8 cellular contexts compared by ENCODE assay signal in genomic region chr12:6766651-6767300, GRCh38. TPM values are rescaled to one million over a fixed set of nuclear protein-coding genes. Genes with fewer than 3 reads are reported as not detected.
DNase-seq lines count a peak whose midpoint lies in the region; ATAC-seq and TF ChIP-seq lines count a peak whose summit lies in the region.

No MANE protein-coding gene starts in this region.

- H3K4me3 ChIP-seq in iPS-11a (ENCODE audit: low read depth, low read length), result peak overlapping the region; percentile 72

- H3K27me3 Mint-ChIP-seq in brain, result peaks cover 16% of the 10 kb centered on the region

- peak; percentile 58 for ATAC-seq in GM21723 (IDR thresholded peaks at IDR 0.05; ENCODE audit: unreplicated experiment)

- H3K27ac Mint-ChIP-seq in brain, result peak overlapping the region; percentile 97 to 99 (median 99)

- DNase-seq in ELF-1 (ENCODE audit: low read depth, low spot score) (peak; percentile 68), LoVo (ENCODE audit: low spot score) (peak; percentile 88), T follicular helper cell (ENCODE audit: low read depth) (peak; percentile 20), retina (peak; percentile 81), GF-D8 (lab: John Stamatoyannopoulos, UW) (no peak)

- peak; percentile 43 to 62 for TF ChIP-seq CTCF in brain (conservative IDR thresholded peaks at IDR 0.05)

- peaks cover 21% of the 10 kb centered on the region for H3K36me3 Mint-ChIP-seq in brain

- H3K4me1 Mint-ChIP-seq in brain, result peaks cover 85% of the 10 kb centered on the region

- peak overlapping the region; percentile 95 to 99 (median 98) for H3K4me3 Mint-ChIP-seq in brain

- H3K9me3 Mint-ChIP-seq in brain, result peaks cover 0 to 4% (median 0%) of the 10 kb centered on the region in 5 experiments

RNA-seq across cellular contexts. Expression of gene PTMS, which starts 0.6 kb away (rescaled TPM):
- 1,278 TPM for polyA plus RNA-seq in brain (ENCODE audit: insufficient read depth, low read depth, low replicate concordance)

RNA-seq across cellular contexts. Expression of gene LAG3, which starts 5.5 kb away (rescaled TPM):
- polyA plus RNA-seq in brain (ENCODE audit: insufficient read depth, low read depth, low replicate concordance), result 0.81 TPM

RNA-seq across cellular contexts. Expression of gene MLF2, which starts 13.8 kb away (rescaled TPM):
- 293 TPM for polyA plus RNA-seq in brain (ENCODE audit: insufficient read depth, low read depth, low replicate concordance)

RNA-seq across cellular contexts. Expression of gene CD4, which starts 22.6 kb away (rescaled TPM):
- 13.7 TPM for polyA plus RNA-seq in brain (ENCODE audit: insufficient read depth, low read depth, low replicate concordance)

RNA-seq across cellular contexts. Expression of gene COPS7A, which starts 42.9 kb away (rescaled TPM):
- polyA plus RNA-seq in brain (ENCODE audit: insufficient read depth, low read depth, low replicate concordance), result 77.8 TPM
